Comparison of ENCODE assay signal across 1 cellular context in the genomic region with DNA sequence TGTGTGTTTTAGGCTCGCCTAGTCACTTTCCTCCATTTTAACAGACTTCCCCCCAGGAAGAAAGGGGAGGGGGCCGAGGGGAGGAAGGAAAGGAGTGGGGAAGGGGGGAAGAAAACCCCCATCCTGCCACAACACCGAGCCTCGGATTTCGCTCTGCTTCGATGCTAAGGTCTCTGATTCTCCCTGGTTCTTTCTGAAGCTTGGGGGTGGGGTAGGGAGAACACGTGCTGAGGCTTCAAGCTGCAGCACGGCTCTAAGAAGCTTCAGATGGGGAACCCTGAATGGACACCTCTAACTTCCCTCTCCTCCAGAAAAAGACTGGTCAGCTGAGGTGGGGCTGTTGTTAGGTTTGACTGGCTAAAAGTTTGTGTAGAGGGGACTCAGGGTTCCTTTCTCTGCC.
A peak's percentile ranks its signal among the peaks of the same experiment; 100 is the strongest.
TF ChIP-seq lines count a peak whose summit lies in the region.

No MANE protein-coding gene starts in this region.

TF ChIP-seq in H1, 55 proteins besides CTCF, POLR2A, EP300 and RAD21:
- TF ChIP-seq SP2 (IDR thresholded peaks at IDR 0.05; ENCODE audit: low read length) (no peak), HDAC6 (IDR thresholded peaks at IDR 0.05; ENCODE audit: low read depth, low read length) (no peak), SAP30 (IDR thresholded peaks at IDR 0.05; ENCODE audit: insufficient read depth, insufficient replicate concordance, low read length) (no peak)
- TF ChIP-seq, protein P1, sequence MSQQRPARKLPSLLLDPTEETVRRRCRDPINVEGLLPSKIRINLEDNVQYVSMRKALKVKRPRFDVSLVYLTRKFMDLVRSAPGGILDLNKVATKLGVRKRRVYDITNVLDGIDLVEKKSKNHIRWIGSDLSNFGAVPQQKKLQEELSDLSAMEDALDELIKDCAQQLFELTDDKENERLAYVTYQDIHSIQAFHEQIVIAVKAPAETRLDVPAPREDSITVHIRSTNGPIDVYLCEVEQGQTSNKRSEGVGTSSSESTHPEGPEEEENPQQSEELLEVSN (IDR thresholded peaks at IDR 0.05): peak; percentile 37; the same call in 1 of the 2 replicates
- TF ChIP-seq, protein P2, sequence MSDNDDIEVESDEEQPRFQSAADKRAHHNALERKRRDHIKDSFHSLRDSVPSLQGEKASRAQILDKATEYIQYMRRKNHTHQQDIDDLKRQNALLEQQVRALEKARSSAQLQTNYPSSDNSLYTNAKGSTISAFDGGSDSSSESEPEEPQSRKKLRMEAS (IDR thresholded peaks at IDR 0.05): peak; percentile 77
